In genomic region chr16:50595854-50596253, GRCh38 we compare ENCODE assay signal across 1 cellular context.
A peak's percentile ranks its signal among the peaks of the same experiment; 100 is the strongest.
TF ChIP-seq lines count a peak whose summit lies in the region.

No MANE protein-coding gene starts in this region.

TF ChIP-seq in HepG2, 621 proteins besides CTCF, POLR2A, EP300 and RAD21:
- TF ChIP-seq POLR2G (IDR thresholded peaks at IDR 0.05; ENCODE audit: low read depth, low read length) (peak; percentile 13; the same call in 1 of the 2 replicates), NFIC (IDR thresholded peaks at IDR 0.05; ENCODE audit: low read length) (no peak), ESRRA (CRISPR knock-in tag; IDR thresholded peaks at IDR 0.05; ENCODE audit: low read depth) (no peak), NR0B2 (CRISPR knock-in tag; IDR thresholded peaks at IDR 0.05) (no peak), ZMAT3 (CRISPR knock-in tag; conservative IDR thresholded peaks at IDR 0.05) (no peak), ZNF317 (CRISPR knock-in tag; IDR thresholded peaks at IDR 0.05) (no peak), DR1 (CRISPR knock-in tag; IDR thresholded peaks at IDR 0.05) (no peak), ZNF775 (CRISPR knock-in tag; IDR thresholded peaks at IDR 0.05; ENCODE audit: borderline replicate concordance) (no peak), IKZF1 (IDR thresholded peaks at IDR 0.05) (no peak), RARG (CRISPR knock-in tag; IDR thresholded peaks at IDR 0.05; ENCODE audit: low read depth) (no peak), RBFOX2 (IDR thresholded peaks at IDR 0.05; ENCODE audit: low read depth, low read length) (peak; percentile 30; the same call in 1 of the 2 replicates), PAWR (CRISPR knock-in tag; IDR thresholded peaks at IDR 0.05; ENCODE audit: borderline replicate concordance) (no peak), RELA (CRISPR knock-in tag; IDR thresholded peaks at IDR 0.05) (no peak), POLR2AphosphoS2 (IDR thresholded peaks at IDR 0.05; ENCODE audit: low read depth, low read length) (0 out of 2 replicates have a peak, but pooled peaks have one; percentile 7), ZNF180 (CRISPR knock-in tag; IDR thresholded peaks at IDR 0.05; ENCODE audit: borderline replicate concordance, low read depth) (no peak), MEIS1 (CRISPR knock-in tag; IDR thresholded peaks at IDR 0.05; ENCODE audit: borderline replicate concordance) (no peak), RBM22 (optimal IDR thresholded peaks at IDR 0.05; ENCODE audit: low read length) (peak; percentile 93), TCF7L2 (IDR thresholded peaks at IDR 0.05; ENCODE audit: low read depth, low read length) (no peak), AGO2 (optimal IDR thresholded peaks at IDR 0.05; ENCODE audit: low read depth, low read length) (peak; percentile 97)
